In genomic region chr1:48025076-48025475, GRCh38 we compare ENCODE assay signal across 18 cellular contexts. TPM values are rescaled to one million over a fixed set of nuclear protein-coding genes. Genes with fewer than 3 reads are reported as not detected.
"Had no signal": no experiment of that assay in that cellular context is flagged by ENCODE, and none has a peak within 500 bp of the region (broad histone marks: within the 10 kb centered on the region; RNA-seq: fewer than 3 reads in every experiment).

No MANE protein-coding gene starts in this region.

- H3K4me1 Mint-ChIP-seq: activated naive CD4-positive, alpha-beta T cell treated with anti-CD3 and anti-CD28 coated beads, Interleukin-2, amount 50 U/mL, for 24 hours; naive thymus-derived CD8-positive, alpha-beta T cell; stimulated activated naive B cell treated with anti-CD40 and anti-IgM and Interleukin-4, amounts not matched to agents 10 μg/mL and 1 μg/mL and 100 μg/mL, for 72 hours had no signal

- H3K36me3 ChIP-seq: right lobe of liver, spleen, transverse colon had no signal

- H3K4me1 ChIP-seq: spleen, transverse colon had no signal

- H3K27me3 ChIP-seq: right lobe of liver, transverse colon had no signal

- H3K27ac ChIP-seq: right lobe of liver, spleen, transverse colon had no signal

- DNase-seq: activated CD4-positive, CD25-positive, alpha-beta regulatory T cell; activated effector memory CD4-positive, alpha-beta T cell treated with Interleukin-2 at 50 U/mL for 16 hours; activated T-cell treated with anti-CD3 and anti-CD28 coated beads, Interleukin-2, amount 50 U/mL, for 1 hour; erythroblast; hippocampal formation; mucosa of descending colon; naive thymus-derived CD8-positive, alpha-beta T cell; occipital lobe; right lobe of liver; spleen; stimulated activated CD4-positive, alpha-beta T cell treated with anti-CD3 and anti-CD28 coated beads, Interleukin-1b, Interleukin-23, amount 100 ng/mL, for 48 hours; stimulated activated naive B cell treated with anti-CD40 and anti-IgM and Interleukin-4, amounts not matched to agents 10 μg/mL and 1 μg/mL and 100 μg/mL, for 72 hours; transverse colon had no signal

- H3K4me3 ChIP-seq: lung, mucosa of descending colon, right lobe of liver, spleen, transverse colon had no signal

- H3K4me3 Mint-ChIP-seq: activated naive CD4-positive, alpha-beta T cell treated with anti-CD3 and anti-CD28 coated beads, Interleukin-2, amount 50 U/mL, for 24 hours; brain; dendritic cell treated with granulocyte-macrophage colony-stimulating factor and Interleukin-4, amounts not matched to agents 40 ng/mL and 50 ng/mL, for 4 days; naive thymus-derived CD8-positive, alpha-beta T cell; stimulated activated naive B cell treated with anti-CD40 and anti-IgM and Interleukin-4, amounts not matched to agents 10 μg/mL and 1 μg/mL and 100 μg/mL, for 72 hours had no signal

- ATAC-seq: mucosa of descending colon; naive thymus-derived CD8-positive, alpha-beta T cell; right lobe of liver; stimulated activated naive B cell treated with anti-CD40 and anti-IgM and Interleukin-4, amounts not matched to agents 10 μg/mL and 1 μg/mL and 100 μg/mL, for 72 hours had no signal

- H3K27ac Mint-ChIP-seq: activated naive CD4-positive, alpha-beta T cell treated with anti-CD3 and anti-CD28 coated beads, Interleukin-2, amount 50 U/mL, for 24 hours; dendritic cell treated with granulocyte-macrophage colony-stimulating factor and Interleukin-4, amounts not matched to agents 40 ng/mL and 50 ng/mL, for 4 days; naive thymus-derived CD8-positive, alpha-beta T cell; progenitor cell of endocrine pancreas; stimulated activated naive B cell treated with anti-CD40 and anti-IgM and Interleukin-4, amounts not matched to agents 10 μg/mL and 1 μg/mL and 100 μg/mL, for 72 hours had no signal

- H3K9me3 Mint-ChIP-seq: activated naive CD4-positive, alpha-beta T cell treated with anti-CD3 and anti-CD28 coated beads, Interleukin-2, amount 50 U/mL, for 24 hours; brain; dendritic cell treated with granulocyte-macrophage colony-stimulating factor and Interleukin-4, amounts not matched to agents 40 ng/mL and 50 ng/mL, for 4 days; naive thymus-derived CD8-positive, alpha-beta T cell; stimulated activated naive B cell treated with anti-CD40 and anti-IgM and Interleukin-4, amounts not matched to agents 10 μg/mL and 1 μg/mL and 100 μg/mL, for 72 hours had no signal

- H3K9me3 ChIP-seq: mucosa of descending colon, right lobe of liver, spleen, transverse colon had no signal

- H3K36me3 Mint-ChIP-seq: activated naive CD4-positive, alpha-beta T cell treated with anti-CD3 and anti-CD28 coated beads, Interleukin-2, amount 50 U/mL, for 24 hours; brain; naive thymus-derived CD8-positive, alpha-beta T cell; stimulated activated naive B cell treated with anti-CD40 and anti-IgM and Interleukin-4, amounts not matched to agents 10 μg/mL and 1 μg/mL and 100 μg/mL, for 72 hours had no signal

RNA-seq across cellular contexts. Expression of gene TRABD2B, which starts 27.9 kb away (rescaled TPM):
- total RNA-seq: naive thymus-derived CD8-positive, alpha-beta T cell had no signal
- polyA plus RNA-seq: naive thymus-derived CD8-positive, alpha-beta T cell had no signal
